14 cellular contexts compared by ENCODE assay signal in genomic region chr1:186983327-186983726, GRCh38.
DNase-seq lines count a peak whose midpoint lies in the region; ATAC-seq and TF ChIP-seq lines count a peak whose summit lies in the region.
"Had no signal": no experiment of that assay in that cellular context is flagged by ENCODE, and none has a peak within 500 bp of the region (broad histone marks: within the 10 kb centered on the region; RNA-seq: fewer than 3 reads in every experiment).

No MANE protein-coding gene starts in this region.

- H2BK120ac ChIP-seq in IMR-90 (ENCODE audit: low read depth, low read length): peak overlapping the region; percentile 68; the same call in 1 of the 2 replicates

- peak overlapping the region; percentile 73; the same call in 1 of the 2 replicates for H3K18ac ChIP-seq in IMR-90 (ENCODE audit: low read depth, low read length)

- H3K27ac ChIP-seq in IMR-90 (ENCODE audit: insufficient read depth, low read length) (peak overlapping the region; percentile 89), left ventricle myocardium inferior (replicated peaks) (no peak overlapping the region)
- H3K27ac ChIP-seq: thoracic aorta had no signal

- dilution Hi-C loops in IMR-90 (cut with HindIII; ENCODE audit: low sequenced_read_pairs, unreplicated experiment): loop anchor here (25.0 kb wide), 1 partner anchor 371 kb away; no protein-coding TSS in a partner anchor

- peak overlapping the region; percentile 69; the same call in 1 of the 3 replicates for H2BK15ac ChIP-seq in IMR-90 (ENCODE audit: low read depth, low read length)

- no peak overlapping the region; the same call in 1 of the 2 replicates for H3K14ac ChIP-seq in IMR-90 (replicated peaks; ENCODE audit: low read depth, low read length)

- H3K9me1 ChIP-seq in IMR-90 (ENCODE audit: insufficient read depth, low read length): no peaks in the 10 kb centered on the region

- no TSS peak for BruUV-seq in IMR-90 (replicated peaks; lab: Mats Ljungman, UMichigan)

- no peak overlapping the region for H2AK5ac ChIP-seq in IMR-90 (ENCODE audit: low read depth, low read length)

- peaks cover 6% of the 10 kb centered on the region for H3K4me1 ChIP-seq in IMR-90 (ENCODE audit: control insufficient read depth, insufficient read depth, low read length)
- peaks cover 12% of the 10 kb centered on the region for H3K4me1 ChIP-seq in adipocyte (ENCODE audit: control insufficient read depth, insufficient read depth, low read length)
- H3K4me1 ChIP-seq in left ventricle myocardium inferior: no peaks in the 10 kb centered on the region

- H3K4ac ChIP-seq in IMR-90 (ENCODE audit: low read depth, low read length): peak overlapping the region; percentile 82; the same call in 1 of the 2 replicates

- no peak for TF ChIP-seq CTCF in IMR-90 (conservative IDR thresholded peaks at IDR 0.05; ENCODE audit: low read depth, low read length)
- TF ChIP-seq CTCF in left ventricle myocardium inferior (IDR thresholded peaks at IDR 0.05; ENCODE audit: borderline replicate concordance): no peak

- CTCF ChIA-PET in IMR-90 (lab: Yijun Ruan, JAX): interaction anchor here (0.6 to 0.7 kb wide), 4 partner anchors 83 to 518 kb away, joined by 3 to 5 read pairs (median 3); no protein-coding TSS in a partner anchor

- H3K79me1 ChIP-seq in IMR-90 (ENCODE audit: low read depth in 1 of 2, low read length in 2 of 2): no peaks in the 10 kb centered on the region

- TF ChIP-seq RAD21 in IMR-90 (IDR thresholded peaks at IDR 0.05; ENCODE audit: low read length): peak; percentile 2; the same call in 1 of the 2 replicates

- H3K36me3 ChIP-seq in IMR-90 (ENCODE audit: control insufficient read depth, insufficient read depth, low read length) (no peaks in the 10 kb centered on the region), adipocyte (ENCODE audit: control insufficient read depth, insufficient read depth, low read length, severe bottlenecking) (no peaks in the 10 kb centered on the region), left ventricle myocardium inferior (no peaks in the 10 kb centered on the region)
- H3K36me3 ChIP-seq: thoracic aorta had no signal

- no peak overlapping the region for H3K56ac ChIP-seq in IMR-90 (ENCODE audit: extremely low read depth, insufficient read depth, low read length)

- H2BK5ac ChIP-seq in IMR-90 (ENCODE audit: low read depth, low read length, poor library complexity, severe bottlenecking): peak overlapping the region; percentile 56

- POLR2A ChIA-PET in IMR-90 (lab: Charles Lee; ENCODE audit: unreplicated experiment): no interaction called here

- H3K27me3 ChIP-seq in IMR-90 (ENCODE audit: control insufficient read depth, insufficient read depth, low read length) (no peaks in the 10 kb centered on the region), adipocyte (replicated peaks; ENCODE audit: control insufficient read depth, insufficient read depth, low read length) (no peaks in the 10 kb centered on the region), left ventricle myocardium inferior (ENCODE audit: low read depth) (no peaks in the 10 kb centered on the region)

- 50% methylated on average over 1 of the region's 4 CpGs; no CpG with 5 or more reads in 1 of the 2 experiments for WGBS in IMR-90 (ENCODE audit: extremely low coverage in 2 of 2, insufficient read length in 1 of 2), 2 experiments

- H4K5ac ChIP-seq in IMR-90 (ENCODE audit: low read depth, low read length): peak overlapping the region; percentile 66

- H4K8ac ChIP-seq in IMR-90 (ENCODE audit: low read depth in 2 of 2, low read length in 2 of 2): peak overlapping the region; percentile 38 to 52; a peak in 3 of 4 replicates

- H4K91ac ChIP-seq in IMR-90 (ENCODE audit: insufficient read depth, low read depth, low read length): peak overlapping the region; percentile 30

- ATAC-seq in IMR-90 (ENCODE audit: low read depth): peak; percentile 79
- ATAC-seq in HG03439 (IDR thresholded peaks at IDR 0.05; ENCODE audit: unreplicated experiment): no peak
- ATAC-seq: activated naive CD4-positive, alpha-beta T cell treated with anti-CD3 and anti-CD28 coated beads, Interleukin-2, amount 50 U/mL, for 72 hours had no signal

- peak overlapping the region; percentile 55; the same call in 1 of the 2 replicates for H2BK20ac ChIP-seq in IMR-90 (ENCODE audit: low read depth, low read length)

- H3K4me3 ChIP-seq in IMR-90 (ENCODE audit: insufficient read depth, low read depth, low read length) (no peak overlapping the region), adipocyte (ENCODE audit: low read length) (peak overlapping the region; percentile 21), left ventricle myocardium inferior (no peak overlapping the region), skeletal muscle cell (ENCODE audit: low read depth, low read length) (no peak overlapping the region)
- H3K4me3 ChIP-seq: thoracic aorta had no signal

- H2AK9ac ChIP-seq in IMR-90 (replicated peaks; ENCODE audit: low read depth, low read length, poor library complexity): no peak overlapping the region

- H3K9ac ChIP-seq in IMR-90 (ENCODE audit: low read depth, low read length): no peak overlapping the region
- peak overlapping the region; percentile 37 for H3K9ac ChIP-seq in adipocyte (ENCODE audit: low read length)

- H4K20me1 ChIP-seq in IMR-90 (ENCODE audit: insufficient read depth, low read length): no peaks in the 10 kb centered on the region

- H2AFZ ChIP-seq in IMR-90 (replicated peaks; ENCODE audit: low read length, poor library complexity): no peak overlapping the region

- DNase-seq in IMR-90 (peak; percentile 98), adipocyte (ENCODE audit: low read depth) (peak; percentile 88), left ventricle myocardium inferior (peak; percentile 20), skeletal muscle cell (ENCODE audit: low read depth) (peak; percentile 72), NCI-H510A (lab: John Stamatoyannopoulos, UW) (no peak), NCI-H226 (no peak), occipital lobe (lab: John Stamatoyannopoulos, UW) (no peak)
- DNase-seq: activated CD4-positive, alpha-beta memory T cell treated with anti-CD3 and anti-CD28 coated beads for 36 hours; effector CD4-positive, alpha-beta T cell; NCI-H524; stimulated activated CD4-positive, alpha-beta T cell treated with anti-CD3 and anti-CD28 coated beads, Interleukin-4, amount 100 ng/mL, for 4 hours had no signal

- peak overlapping the region; percentile 14; the same call in 1 of the 2 replicates for H3K23ac ChIP-seq in IMR-90 (ENCODE audit: low read depth, low read length)

- TF ChIP-seq POLR2A in IMR-90 (IDR thresholded peaks at IDR 0.05; ENCODE audit: low read depth, low read length): no peak

- H3K4me2 ChIP-seq in IMR-90 (ENCODE audit: low read depth, low read length): peak overlapping the region; percentile 1; the same call in 1 of the 2 replicates

- no peaks in the 10 kb centered on the region for H3K9me3 ChIP-seq in IMR-90 (ENCODE audit: control insufficient read depth, insufficient read depth, low read length)
- no peaks in the 10 kb centered on the region for H3K9me3 ChIP-seq in adipocyte (ENCODE audit: control insufficient read depth, low read length)
- no peaks in the 10 kb centered on the region for H3K9me3 ChIP-seq in left ventricle myocardium inferior (replicated peaks)
- H3K9me3 ChIP-seq: thoracic aorta had no signal

- in situ Hi-C loops in IMR-90 (cut with MboI; ENCODE audit: low sequenced_read_pairs): loop anchor here (10.0 kb wide), 1 partner anchor 299 kb away; the partner anchor contains the start of gene PTGS2

- intact Hi-C loops in IMR-90 (cut with micrococcal nuclease): loop anchor here (5.0 kb wide), 2 partner anchors 156 to 171 kb away; partner anchors contain the start of gene PLA2G4A
- intact Hi-C loops in left ventricle myocardium inferior (cut with micrococcal nuclease): loop anchor here (10.0 kb wide), 1 partner anchor 499 kb away; no protein-coding TSS in a partner anchor

TF ChIP-seq in IMR-90, 13 proteins besides CTCF, POLR2A, EP300 and RAD21:
- peak; percentile 47 for TF ChIP-seq FOS (IDR thresholded peaks at IDR 0.05; ENCODE audit: low read depth, low read length)
- no peak for TF ChIP-seq USF2 (IDR thresholded peaks at IDR 0.05; ENCODE audit: low read depth, low read length)
- peak; percentile 13; the same call in 1 of the 2 replicates for TF ChIP-seq MAZ (IDR thresholded peaks at IDR 0.05; ENCODE audit: borderline replicate concordance, low read depth, low read length)
- TF ChIP-seq SMC3 (IDR thresholded peaks at IDR 0.05; ENCODE audit: low read depth, low read length): peak; percentile 20; the same call in 1 of the 2 replicates
- no peak for TF ChIP-seq ELK1 (IDR thresholded peaks at IDR 0.05; ENCODE audit: borderline replicate concordance, low read depth, low read length)
- no peak for TF ChIP-seq BHLHE40 (IDR thresholded peaks at IDR 0.05; ENCODE audit: low read depth, low read length)
- no peak for TF ChIP-seq MXI1 (IDR thresholded peaks at IDR 0.05; ENCODE audit: borderline replicate concordance, low read depth, low read length)
- no peak for TF ChIP-seq MAFK (IDR thresholded peaks at IDR 0.05; ENCODE audit: low read depth, low read length)
- TF ChIP-seq CEBPB (IDR thresholded peaks at IDR 0.05; ENCODE audit: low read depth, low read length): peak; percentile 94
- TF ChIP-seq RCOR1 (IDR thresholded peaks at IDR 0.05; ENCODE audit: insufficient replicate concordance, low read length): peak; percentile 20
- TF ChIP-seq CHD1 (IDR thresholded peaks at IDR 0.05; ENCODE audit: low read depth, low read length): no peak
- TF ChIP-seq RFX5 (IDR thresholded peaks at IDR 0.05; ENCODE audit: low read depth, low read length): no peak
- no peak for TF ChIP-seq NFE2L2 (IDR thresholded peaks at IDR 0.05; ENCODE audit: low read depth, low read length)
TF ChIP-seq in IMR-90: peak in this region for 5.

Comparison
In these comparisons a context has a peak if more than half of its experiments do, and no peak if none do; other contexts are left out.
1. DNase-seq: peak in IMR-90 (single experiment), adipocyte (single experiment), left ventricle myocardium inferior (single experiment) and skeletal muscle cell (single experiment); none in NCI-H510A (single experiment), NCI-H226 (single experiment) and occipital lobe (single experiment).